Comparison of ENCODE assay signal across 10 cellular contexts in the genomic region with DNA sequence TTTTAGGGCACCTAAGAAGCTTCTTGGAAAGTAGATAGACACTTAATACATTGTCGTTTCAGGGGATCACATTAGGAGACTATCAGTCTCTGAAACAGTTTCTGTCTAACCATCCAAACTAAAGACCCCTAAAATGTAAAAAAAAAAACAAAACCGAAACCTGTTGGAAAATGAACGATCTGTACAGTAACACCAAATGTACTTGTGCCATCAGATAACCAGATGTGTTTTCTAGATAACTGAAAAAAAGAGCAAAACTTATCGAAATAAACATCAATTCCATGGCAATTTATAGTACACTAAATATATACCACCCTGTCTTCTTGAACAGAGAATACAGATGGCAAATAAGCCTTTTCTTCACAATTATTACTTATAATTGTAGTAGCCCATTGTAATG. TPM values are rescaled to one million over a fixed set of nuclear protein-coding genes. Genes with fewer than 3 reads are reported as not detected.
DNase-seq lines count a peak whose midpoint lies in the region; ATAC-seq, FAIRE-seq and TF ChIP-seq lines count a peak whose summit lies in the region.
"Had no signal": no experiment of that assay in that cellular context is flagged by ENCODE, and none has a peak within 500 bp of the region (broad histone marks: within the 10 kb centered on the region; RNA-seq: fewer than 3 reads in every experiment).

No MANE protein-coding gene starts in this region.

- no peaks in the 10 kb centered on the region for H3K9me1 ChIP-seq in keratinocyte (ENCODE audit: control insufficient read depth, extremely low read depth, insufficient read depth, low read length)

- TF ChIP-seq RAD21 in HCT116 (IDR thresholded peaks at IDR 0.05; ENCODE audit: low read depth), result no peak

- FAIRE-seq in keratinocyte (lab: Jason Lieb, UNC), result no peak

- POLR2A ChIA-PET in AG04450 (lab: Yijun Ruan, JAX) (no interaction called here), HCT116 (lab: Charles Lee) (interaction anchor here (0.5 kb wide), 1 partner anchor 10 kb away, joined by 4 read pairs; no protein-coding TSS in a partner anchor)

- H2AFZ ChIP-seq in HCT116 (ENCODE audit: low read depth, low read length, poor library complexity, severe bottlenecking), result no peak overlapping the region
- no peak overlapping the region for H2AFZ ChIP-seq in keratinocyte (ENCODE audit: control insufficient read depth, low read length)

- CTCF ChIA-PET in AG04450 (lab: Charles Lee) (interaction anchor here (0.6 kb wide), 1 partner anchor 861 kb away, joined by 3 read pairs; no protein-coding TSS in a partner anchor), HCT116 (lab: Charles Lee) (no interaction called here)

- no peaks in the 10 kb centered on the region for H3K9me3 Mint-ChIP-seq in activated naive CD8-positive, alpha-beta T cell treated with anti-CD3 and anti-CD28 coated beads for 36 hours

- peak overlapping the region; percentile 93 for H3K4me3 ChIP-seq in AG04450 (ENCODE audit: low read depth, low read length)
- H3K4me3 ChIP-seq in HCT116 (replicated peaks in 1 of 2; ENCODE audit: low read depth in 1 of 2, low read length in 2 of 2), result no peak overlapping the region; a peak in 1 of 4 replicates
- peak overlapping the region in 2 of 3 experiments; percentile 22 to 84 for H3K4me3 ChIP-seq in keratinocyte (ENCODE audit: control insufficient read depth in 2 of 3, extremely low read depth in 1 of 3, insufficient read depth in 2 of 3, low read depth in 1 of 3, low read length in 3 of 3)
- H3K4me3 ChIP-seq in right lobe of liver, result no peak overlapping the region

- H3K9me3 ChIP-seq in AG04450 (ENCODE audit: control insufficient read depth, insufficient read depth, low read length), result no peaks in the 10 kb centered on the region; the same call in 1 of the 2 replicates
- H3K9me3 ChIP-seq in HCT116 (ENCODE audit: control insufficient read depth in 1 of 2, insufficient read depth in 1 of 2, low read depth in 1 of 2, low read length in 2 of 2), result no peaks in the 10 kb centered on the region
- H3K9me3 ChIP-seq in keratinocyte (ENCODE audit: control insufficient read depth, low read depth, low read length), result no peaks in the 10 kb centered on the region
- H3K9me3 ChIP-seq in right lobe of liver, result no peaks in the 10 kb centered on the region
- H3K9me3 ChIP-seq: SJSA1 had no signal

- peaks cover 41% of the 10 kb centered on the region; the same call in 1 of the 2 replicates for H4K20me1 ChIP-seq in HCT116 (ENCODE audit: insufficient read depth)
- no peaks in the 10 kb centered on the region for H4K20me1 ChIP-seq in keratinocyte (ENCODE audit: control insufficient read depth, extremely low read depth, insufficient read depth, low read length)

- H3K27me3 ChIP-seq in AG04450 (ENCODE audit: control insufficient read depth, insufficient read depth, low read length) (no peaks in the 10 kb centered on the region), HCT116 (ENCODE audit: insufficient read depth, low read length) (no peaks in the 10 kb centered on the region), keratinocyte (ENCODE audit: control insufficient read depth, extremely low read depth, insufficient read depth, low read length) (no peaks in the 10 kb centered on the region), right lobe of liver (no peaks in the 10 kb centered on the region)
- H3K27me3 ChIP-seq: SJSA1 had no signal

- H3K27me3 Mint-ChIP-seq in activated naive CD8-positive, alpha-beta T cell treated with anti-CD3 and anti-CD28 coated beads for 36 hours, result no peaks in the 10 kb centered on the region

- TF ChIP-seq CTCF in AG04450 (IDR thresholded peaks at IDR 0.05; ENCODE audit: low read depth, low read length), result no peak
- TF ChIP-seq CTCF in HCT116 (IDR thresholded peaks at IDR 0.05 in 2 of 3, conservative IDR thresholded peaks at IDR 0.05 in 1 of 3; ENCODE audit: borderline replicate concordance in 1 of 3, insufficient read depth in 1 of 3, low read depth in 2 of 3, low read length in 2 of 3), result no peak
- TF ChIP-seq CTCF in keratinocyte (optimal IDR thresholded peaks at IDR 0.05 in 1 of 3, IDR thresholded peaks at IDR 0.05 in 1 of 3, conservative IDR thresholded peaks at IDR 0.05 in 1 of 3; ENCODE audit: extremely low read depth in 1 of 3, insufficient read depth in 2 of 3, low read length in 3 of 3), result no peak
- TF ChIP-seq CTCF in right lobe of liver (IDR thresholded peaks at IDR 0.05), result no peak

- no peaks in the 10 kb centered on the region for H3K9me2 ChIP-seq in HCT116 (ENCODE audit: insufficient read depth)

- WGBS in right lobe of liver (ENCODE audit: insufficient coverage, low coverage, low lambda C conversion rate, missing lambda C conversion rate), result 58% methylated on average over 4 of the region's 4 CpGs

- H3K4me3 Mint-ChIP-seq in activated naive CD8-positive, alpha-beta T cell treated with anti-CD3 and anti-CD28 coated beads for 36 hours, result peak overlapping the region; percentile 97

- peak overlapping the region; percentile 99 for H3K27ac Mint-ChIP-seq in activated naive CD8-positive, alpha-beta T cell treated with anti-CD3 and anti-CD28 coated beads for 36 hours

- no TSS peak for BruUV-seq in HCT116 (replicated peaks; lab: Mats Ljungman, UMichigan)

- H3K36me3 Mint-ChIP-seq in activated naive CD8-positive, alpha-beta T cell treated with anti-CD3 and anti-CD28 coated beads for 36 hours, result peaks cover 63% of the 10 kb centered on the region

- peaks cover 38 to 58% of the 10 kb centered on the region in 2 experiments for H3K36me3 ChIP-seq in HCT116 (ENCODE audit: control insufficient read depth in 1 of 2, insufficient read depth in 2 of 2, low read length in 2 of 2)
- H3K36me3 ChIP-seq in keratinocyte (ENCODE audit: control insufficient read depth in 2 of 2, extremely low read depth in 1 of 2, insufficient read depth in 2 of 2, low read length in 2 of 2), result peaks cover 9 to 21% of the 10 kb centered on the region in 2 experiments
- no peaks in the 10 kb centered on the region for H3K36me3 ChIP-seq in right lobe of liver

- dilution Hi-C loops in keratinocyte (cut with MboI; ENCODE audit: extremely low pct_ligation_motif_present, low sequenced_read_pairs), result no loop called here

- H3K9ac ChIP-seq in HCT116 (ENCODE audit: low read length), result peak overlapping the region; percentile 98; the same call in 1 of the 2 replicates
- H3K9ac ChIP-seq in keratinocyte (ENCODE audit: control insufficient read depth, extremely low read depth, insufficient read depth, low read length), result peak overlapping the region; percentile 7

- RAD21 ChIA-PET in HCT116 (lab: Charles Lee; ENCODE audit: low non-redundant PET in 1 of 2, low total read pairs in 2 of 2, uncharacterized antibody in 2 of 2, unreplicated experiment in 2 of 2), result no interaction called here

- intact Hi-C loops in HCT116 (cut with micrococcal nuclease) (loop anchor here (10.0 kb wide), 1 partner anchor 221 kb away; the partner anchor contains the start of gene PYROXD1), right lobe of liver (cut with DNase I) (no loop called here)

- DNase-seq in AG04450 (ENCODE audit: low read depth, low spot score) (no peak), HCT116 (ENCODE audit: low read depth, low spot score) (no peak), keratinocyte (ENCODE audit: low read depth, low spot score) (no peak), NCI-H748 (lab: John Stamatoyannopoulos, UW; ENCODE audit: unreplicated experiment) (no peak), right lobe of liver (no peak)
- no peak for DNase-seq in activated naive CD8-positive, alpha-beta T cell treated with anti-CD3 and anti-CD28 coated beads for 36 hours

- ATAC-seq in HCT116 (no peak), GM19397 (IDR thresholded peaks at IDR 0.05; ENCODE audit: unreplicated experiment) (no peak), right lobe of liver (no peak), HG03432 (IDR thresholded peaks at IDR 0.05; ENCODE audit: unreplicated experiment) (no peak)

- H3K79me2 ChIP-seq in HCT116 (ENCODE audit: insufficient read depth, low read length) (peaks cover 71% of the 10 kb centered on the region), keratinocyte (ENCODE audit: control insufficient read depth, insufficient read depth, low read length) (peaks cover 67% of the 10 kb centered on the region)

- no peak for TF ChIP-seq POLR2A in HCT116 (IDR thresholded peaks at IDR 0.05; ENCODE audit: borderline replicate concordance, extremely low read depth, insufficient read depth, insufficient read length)
- TF ChIP-seq POLR2A in right lobe of liver (IDR thresholded peaks at IDR 0.05), result no peak

- H3K4me1 Mint-ChIP-seq in activated naive CD8-positive, alpha-beta T cell treated with anti-CD3 and anti-CD28 coated beads for 36 hours, result peaks cover 58% of the 10 kb centered on the region

- H3K27ac ChIP-seq in AG04450 (ENCODE audit: low read depth, low read length) (no peak overlapping the region), HCT116 (ENCODE audit: low read depth, low read length) (no peak overlapping the region), keratinocyte (ENCODE audit: control insufficient read depth, insufficient read depth, low read length) (no peak overlapping the region), right lobe of liver (no peak overlapping the region)
- H3K27ac ChIP-seq: SJSA1 had no signal

- H3K4me1 ChIP-seq in HCT116 (ENCODE audit: control insufficient read depth in 1 of 2, insufficient read depth in 2 of 2, low read length in 2 of 2) (peaks cover 0 to 17% of the 10 kb centered on the region in 2 experiments; a peak in 2 of 4 replicates), keratinocyte (ENCODE audit: control insufficient read depth, extremely low read depth, insufficient read depth, low read length) (peaks cover 8% of the 10 kb centered on the region), right lobe of liver (no peaks in the 10 kb centered on the region)

- H3K4me2 ChIP-seq in HCT116 (ENCODE audit: low read length) (peak overlapping the region; percentile 84; the same call in 1 of the 2 replicates), keratinocyte (ENCODE audit: control insufficient read depth, extremely low read depth, insufficient read depth, low read depth, low read length) (peak overlapping the region; percentile 83)

RNA-seq across cellular contexts. Expression of gene LDHB, which starts 2.0 kb away (rescaled TPM):
- polyA plus RNA-seq in AG04450 (2011; rRNA removed) (894 and 1,189 TPM in 2 replicates), keratinocyte (500 to 1,063 TPM (median 707 TPM) in 3 replicates)
- 330 and 535 TPM in 2 replicates for polyA minus RNA-seq in AG04450 (2011; rRNA and poly(A)+ RNA removed)
- total RNA-seq in HCT116 (2021; ENCODE audit: unreplicated experiment) (1,454 TPM), right lobe of liver (10 to 100 TPM; 12.4 to 28.1 (median 17.8) TPM)
- 811 and 976 TPM in 2 replicates for polyA plus RNA-seq in HCT116 (2012)
- 1,000 to 10,000 TPM; 1,947 to 1,996 TPM for total RNA-seq in activated naive CD8-positive, alpha-beta T cell treated with anti-CD3 and anti-CD28 coated beads for 36 hours
- polyA plus RNA-seq in keratinocyte (2011; ENCODE audit: low read depth), result 176 TPM
- polyA plus RNA-seq in keratinocyte (2011; cell fraction: cytosol; rRNA removed), result 545 and 798 TPM in 2 replicates
- polyA plus RNA-seq in keratinocyte (2011; cell fraction: nucleus; rRNA removed), result 268 and 395 TPM in 2 replicates
- 158 and 613 TPM in 2 replicates for polyA plus RNA-seq in keratinocyte (2012; ENCODE audit: low replicate concordance)
- polyA minus RNA-seq in keratinocyte, result 128 to 680 TPM (median 293 TPM) in 3 replicates
- polyA minus RNA-seq in keratinocyte (2011; cell fraction: cytosol; rRNA and poly(A)+ RNA removed), result 242 TPM
- 69.4 and 137 TPM in 2 replicates for polyA minus RNA-seq in keratinocyte (2011; cell fraction: nucleus; rRNA and poly(A)+ RNA removed)

RNA-seq across cellular contexts. Expression of gene GYS2, which starts 50.9 kb away (rescaled TPM):
- polyA plus RNA-seq in AG04450 (2011; rRNA removed) (not detected in 2 replicates), keratinocyte (not detected in 3 replicates)
- not detected in 2 replicates for polyA minus RNA-seq in AG04450 (2011; rRNA and poly(A)+ RNA removed)
- total RNA-seq in HCT116 (2021; ENCODE audit: unreplicated experiment) (not detected), right lobe of liver (10 to 100 TPM; 28.4 to 72.4 (median 47.1) TPM)
- not detected in 2 replicates for polyA plus RNA-seq in HCT116 (2012)
- not detected for total RNA-seq in activated naive CD8-positive, alpha-beta T cell treated with anti-CD3 and anti-CD28 coated beads for 36 hours
- polyA plus RNA-seq in keratinocyte (2011; ENCODE audit: low read depth), result not detected
- polyA plus RNA-seq in keratinocyte (2011; cell fraction: cytosol; rRNA removed), result not detected in 2 replicates
- not detected in 2 replicates for polyA plus RNA-seq in keratinocyte (2011; cell fraction: nucleus; rRNA removed)
- polyA plus RNA-seq in keratinocyte (2012; ENCODE audit: low replicate concordance), result not detected in 2 replicates
- polyA minus RNA-seq in keratinocyte, result not detected in 3 replicates
- polyA minus RNA-seq in keratinocyte (2011; cell fraction: cytosol; rRNA and poly(A)+ RNA removed), result not detected
- polyA minus RNA-seq in keratinocyte (2011; cell fraction: nucleus; rRNA and poly(A)+ RNA removed), result not detected in 2 replicates
- total RNA-seq: HT1080, SJSA1 had no signal

Comparison
In these comparisons a context has a peak if more than half of its experiments do, and no peak if none do; other contexts are left out.
1. H3K4me3 ChIP-seq: peak in AG04450 (single experiment) and keratinocyte (2 of 3); none in HCT116 (0 of 2) and right lobe of liver (0 of 3).
2. RNA of gene LDHB, which starts 2.0 kb away (total RNA-seq): 1,947 to 1,996 TPM in activated naive CD8-positive, alpha-beta T cell treated with anti-CD3 and anti-CD28 coated beads for 36 hours and 1,454 TPM in HCT116 (single experiment); 12.4 to 28.1 TPM in right lobe of liver; every median in the first group is over 10 times any median in the second.
3. RNA of gene GYS2, which starts 50.9 kb away (total RNA-seq): 28.4 to 72.4 TPM in right lobe of liver; not detected in HCT116 (single experiment) and not detected in activated naive CD8-positive, alpha-beta T cell treated with anti-CD3 and anti-CD28 coated beads for 36 hours; every median in the first group is over 10 times any median in the second.